19 cellular contexts compared by ENCODE assay signal in the genomic region with DNA sequence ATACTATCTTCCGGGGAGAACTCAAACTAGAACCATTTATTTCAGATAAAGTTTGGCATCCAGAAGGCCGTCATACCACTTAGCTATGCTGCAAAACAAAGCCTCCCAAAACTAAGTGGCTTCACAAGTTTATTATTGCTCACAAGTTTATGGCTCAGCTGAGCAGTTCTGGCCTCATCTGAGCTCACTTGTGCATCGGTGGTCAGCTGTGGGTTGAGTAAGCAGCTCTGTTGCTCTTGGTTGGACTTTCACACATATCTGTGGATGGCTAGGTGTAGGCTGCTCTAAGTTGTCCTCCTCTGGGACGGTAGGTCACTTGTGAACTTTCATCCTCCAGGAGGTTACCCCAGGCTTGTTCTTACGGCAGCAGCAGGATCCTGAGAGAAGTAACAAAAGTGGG.
"Had no signal": no experiment of that assay in that cellular context is flagged by ENCODE, and none has a peak within 500 bp of the region (broad histone marks: within the 10 kb centered on the region; RNA-seq: fewer than 3 reads in every experiment).

No MANE protein-coding gene starts in this region.

- H3K4me3 ChIP-seq: body of pancreas, colonic mucosa, esophagus squamous epithelium, SK-N-MC, spleen, stomach, testis had no signal

- H3K27ac ChIP-seq: body of pancreas, colonic mucosa, esophagus squamous epithelium, SK-N-MC, spleen, stomach, testis had no signal

- H3K9me3 Mint-ChIP-seq: nephron progenitor cell had no signal

- H3K27ac Mint-ChIP-seq: activated CD4-positive, alpha-beta memory T cell treated with anti-CD3 and anti-CD28 coated beads for 36 hours; nephron progenitor cell had no signal

- DNase-seq: activated CD4-positive, alpha-beta memory T cell treated with anti-CD3 and anti-CD28 coated beads for 36 hours; activated effector memory CD4-positive, alpha-beta T cell treated with Interleukin-2 at 50 U/mL for 16 hours; activated naive CD4-positive, alpha-beta T cell treated with anti-CD3 and anti-CD28 coated beads, Interleukin-2, amount 50 U/mL, for 16 hours; activated T-cell treated with anti-CD3 and anti-CD28 coated beads, Interleukin-2, amount 50 U/mL, for 4 hours; central memory CD4-positive, alpha-beta T cell; colonic mucosa; effector CD8-positive, alpha-beta T cell; esophagus squamous epithelium; foreskin melanocyte; mammary epithelial cell; nephron progenitor cell; spleen; stimulated activated CD4-positive, alpha-beta T cell treated with anti-CD3 and anti-CD28 coated beads, Interleukin-1b, Interleukin-23, amount 100 ng/mL, for 48 hours; stomach; T-helper 9 cell; testis had no signal

- H3K27me3 ChIP-seq: body of pancreas, colonic mucosa, esophagus squamous epithelium, spleen, stomach, testis had no signal

- H3K36me3 ChIP-seq: colonic mucosa, esophagus squamous epithelium, spleen, stomach had no signal

- H3K4me3 Mint-ChIP-seq: activated CD4-positive, alpha-beta memory T cell treated with anti-CD3 and anti-CD28 coated beads for 36 hours; activated T-cell treated with anti-CD3 and anti-CD28 coated beads, Interleukin-2, amount 50 U/mL, for 4 hours; nephron progenitor cell had no signal

- H3K27me3 Mint-ChIP-seq: activated CD4-positive, alpha-beta memory T cell treated with anti-CD3 and anti-CD28 coated beads for 36 hours had no signal

- H3K4me1 ChIP-seq: colonic mucosa, testis had no signal

- H3K9me3 ChIP-seq: body of pancreas, colonic mucosa, esophagus squamous epithelium, spleen, stomach, testis had no signal

- ATAC-seq: activated T-cell treated with anti-CD3 and anti-CD28 coated beads, Interleukin-2, amount 50 U/mL, for 4 hours; body of pancreas; sciatic nerve had no signal
